14 cellular contexts compared by ENCODE assay signal in genomic region chr1:239982762-239983161, GRCh38.
DNase-seq lines count a peak whose midpoint lies in the region; ATAC-seq and TF ChIP-seq lines count a peak whose summit lies in the region.
"Had no signal": no experiment of that assay in that cellular context is flagged by ENCODE, and none has a peak within 500 bp of the region (broad histone marks: within the 10 kb centered on the region; RNA-seq: fewer than 3 reads in every experiment).

No MANE protein-coding gene starts in this region.

- no peak for ATAC-seq in natural killer cell treated with Interleukin-12 subunit alpha and Interleukin-12 subunit beta and Interleukin-15 and Interleukin-18, amount 100 ng/mL, for 72 hours
- no peak for ATAC-seq in GM21825 (IDR thresholded peaks at IDR 0.05; ENCODE audit: unreplicated experiment)
- ATAC-seq: GM12878, K562 had no signal

- peaks cover 14% of the 10 kb centered on the region for H3K9me3 Mint-ChIP-seq in natural killer cell treated with Interleukin-12 subunit alpha and Interleukin-12 subunit beta and Interleukin-15 and Interleukin-18, amount 100 ng/mL, for 72 hours
- peaks cover 74% of the 10 kb centered on the region for H3K9me3 Mint-ChIP-seq in neural progenitor cell

- H3K4me2 ChIP-seq in neural progenitor cell = no peak overlapping the region
- H3K4me2 ChIP-seq: BLaER1 treated with 17β-estradiol and CSF1 and Interleukin-3, amounts not matched to agents 10 nM and 100 nM had no signal

- no peaks in the 10 kb centered on the region for H4K20me1 ChIP-seq in neural progenitor cell (ENCODE audit: low read depth)
- H4K20me1 ChIP-seq: BLaER1 treated with 17β-estradiol and CSF1 and Interleukin-3, amounts not matched to agents 10 nM and 100 nM had no signal

- H3K27me3 ChIP-seq in neural progenitor cell = no peaks in the 10 kb centered on the region
- H3K27me3 ChIP-seq: BLaER1 treated with 17β-estradiol and CSF1 and Interleukin-3, amounts not matched to agents 10 nM and 100 nM had no signal

- H3K4me1 Mint-ChIP-seq in natural killer cell treated with Interleukin-12 subunit alpha and Interleukin-12 subunit beta and Interleukin-15 and Interleukin-18, amount 100 ng/mL, for 72 hours (ENCODE audit: low read depth in 2 of 2) = no peaks in the 10 kb centered on the region
- no peaks in the 10 kb centered on the region for H3K4me1 Mint-ChIP-seq in neural progenitor cell
- H3K4me1 Mint-ChIP-seq: CD4-positive, CD25-positive, alpha-beta regulatory T cell had no signal

- H3K4me3 ChIP-seq in neural progenitor cell = no peak overlapping the region
- H3K4me3 ChIP-seq: BLaER1 treated with 17β-estradiol and CSF1 and Interleukin-3, amounts not matched to agents 10 nM and 100 nM; GM12878; K562 had no signal

- no peak overlapping the region for H3K27ac Mint-ChIP-seq in natural killer cell treated with Interleukin-12 subunit alpha and Interleukin-12 subunit beta and Interleukin-15 and Interleukin-18, amount 100 ng/mL, for 72 hours
- H3K27ac Mint-ChIP-seq in neural progenitor cell = no peak overlapping the region
- H3K27ac Mint-ChIP-seq: CD4-positive, CD25-positive, alpha-beta regulatory T cell had no signal

- H3K79me2 ChIP-seq in neural progenitor cell (ENCODE audit: low read depth) = no peaks in the 10 kb centered on the region

- DNase-seq in GM03348 (ENCODE audit: low spot score) (peak; percentile 15), M059J (ENCODE audit: low read depth) (peak; percentile 16), fibroblast of peridontal ligament (ENCODE audit: extremely low read depth) (peak; percentile 51), stromal cell of bone marrow (ENCODE audit: low read depth) (peak; percentile 42), neural progenitor cell (ENCODE audit: low spot score) (no peak)
- no peak for DNase-seq in natural killer cell treated with Interleukin-12 subunit alpha and Interleukin-12 subunit beta and Interleukin-15 and Interleukin-18, amount 100 ng/mL, for 72 hours (ENCODE audit: low spot score)
- DNase-seq: CD4-positive, CD25-positive, alpha-beta regulatory T cell; DMS53; HCEC 1CT had no signal

- H3K9me3 ChIP-seq in neural progenitor cell (ENCODE audit: low read depth) = peaks cover 10% of the 10 kb centered on the region

- no peaks in the 10 kb centered on the region for H3F3A ChIP-seq in neural progenitor cell (ENCODE audit: low read depth)

- peaks cover under 1 to 9% of the 10 kb centered on the region in 2 donors for H3K27me3 Mint-ChIP-seq in natural killer cell treated with Interleukin-12 subunit alpha and Interleukin-12 subunit beta and Interleukin-15 and Interleukin-18, amount 100 ng/mL, for 72 hours
- H3K27me3 Mint-ChIP-seq in neural progenitor cell (ENCODE audit: insufficient read depth, low read depth) = peaks cover 5% of the 10 kb centered on the region
- H3K27me3 Mint-ChIP-seq: CD4-positive, CD25-positive, alpha-beta regulatory T cell had no signal

- H3K4me1 ChIP-seq in neural progenitor cell = no peaks in the 10 kb centered on the region
- H3K4me1 ChIP-seq: BLaER1 treated with 17β-estradiol and CSF1 and Interleukin-3, amounts not matched to agents 10 nM and 100 nM had no signal

- no peak for TF ChIP-seq CTCF in neural progenitor cell (IDR thresholded peaks at IDR 0.05)

- no peak overlapping the region for H3K4me3 Mint-ChIP-seq in natural killer cell treated with Interleukin-12 subunit alpha and Interleukin-12 subunit beta and Interleukin-15 and Interleukin-18, amount 100 ng/mL, for 72 hours
- H3K4me3 Mint-ChIP-seq in neural progenitor cell = no peak overlapping the region
- H3K4me3 Mint-ChIP-seq: CD4-positive, CD25-positive, alpha-beta regulatory T cell had no signal

- H3K36me3 Mint-ChIP-seq in natural killer cell treated with Interleukin-12 subunit alpha and Interleukin-12 subunit beta and Interleukin-15 and Interleukin-18, amount 100 ng/mL, for 72 hours = peaks cover 29% of the 10 kb centered on the region
- H3K36me3 Mint-ChIP-seq in neural progenitor cell = peaks cover 2% of the 10 kb centered on the region
- H3K36me3 Mint-ChIP-seq: CD4-positive, CD25-positive, alpha-beta regulatory T cell had no signal

- no peak overlapping the region for H2AFZ ChIP-seq in neural progenitor cell (replicated peaks)

- H3K36me3 ChIP-seq in neural progenitor cell = no peaks in the 10 kb centered on the region
- H3K36me3 ChIP-seq: BLaER1 treated with 17β-estradiol and CSF1 and Interleukin-3, amounts not matched to agents 10 nM and 100 nM had no signal

- H3K27ac ChIP-seq in neural progenitor cell = no peak overlapping the region
- H3K27ac ChIP-seq: BLaER1 treated with 17β-estradiol and CSF1 and Interleukin-3, amounts not matched to agents 10 nM and 100 nM; HL-60 had no signal

- no peak overlapping the region for H3K9ac ChIP-seq in neural progenitor cell
- H3K9ac ChIP-seq: BLaER1 treated with 17β-estradiol and CSF1 and Interleukin-3, amounts not matched to agents 10 nM and 100 nM had no signal

Comparison
In these comparisons a context has a peak if more than half of its experiments do, and no peak if none do; other contexts are left out.
1. DNase-seq: peak in GM03348 (single experiment), M059J (single experiment), fibroblast of peridontal ligament (single experiment) and stromal cell of bone marrow (single experiment); none in natural killer cell treated with Interleukin-12 subunit alpha and Interleukin-12 subunit beta and Interleukin-15 and Interleukin-18, amount 100 ng/mL, for 72 hours (single experiment) and neural progenitor cell (single experiment).